ENCODE assay signal across 1 cellular context in the genomic region with DNA sequence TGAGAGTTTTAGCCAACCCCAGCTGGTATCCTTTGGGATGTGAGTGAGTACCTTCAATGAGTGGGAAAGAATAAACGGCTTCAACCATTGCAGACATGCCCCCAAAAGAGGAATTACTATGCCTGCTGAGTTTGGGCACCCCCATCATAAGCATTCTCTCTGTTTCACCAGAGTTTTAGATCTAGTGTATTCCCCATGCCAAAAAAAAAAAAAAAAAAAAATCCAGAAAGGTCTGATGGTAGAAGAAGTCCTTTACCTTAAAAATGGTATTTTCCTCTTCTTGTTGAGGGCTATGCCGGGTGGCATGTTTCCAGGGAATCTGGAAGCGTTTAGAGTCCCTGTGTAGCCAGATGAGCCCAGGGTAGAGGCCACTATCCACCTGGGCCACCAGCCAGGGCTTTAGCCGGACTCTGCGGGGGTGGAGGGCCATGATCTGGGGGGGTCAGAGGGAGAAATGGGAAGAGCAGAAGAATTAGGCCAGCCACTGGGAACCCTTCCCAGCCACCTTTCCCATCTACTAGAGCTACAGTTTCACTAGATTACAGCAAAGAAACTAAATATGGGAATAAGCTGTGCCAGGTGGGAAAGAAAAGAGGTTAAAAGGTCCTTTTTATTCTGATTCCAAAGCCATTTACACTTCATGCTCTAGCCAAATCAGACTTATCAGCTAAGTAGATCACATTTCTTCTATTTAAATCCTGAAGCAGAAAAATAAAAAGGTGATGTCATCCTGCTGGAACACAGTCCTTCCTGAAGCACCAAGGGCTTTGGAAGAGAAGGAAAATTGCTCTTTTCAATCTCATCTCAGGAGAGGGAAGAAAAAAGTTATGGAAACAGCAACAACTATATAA.
TF ChIP-seq lines count a peak whose summit lies in the region.

No MANE protein-coding gene starts in this region.

TF ChIP-seq in HepG2, 621 proteins besides CTCF, POLR2A, EP300 and RAD21:
- TF ChIP-seq, protein P1, sequence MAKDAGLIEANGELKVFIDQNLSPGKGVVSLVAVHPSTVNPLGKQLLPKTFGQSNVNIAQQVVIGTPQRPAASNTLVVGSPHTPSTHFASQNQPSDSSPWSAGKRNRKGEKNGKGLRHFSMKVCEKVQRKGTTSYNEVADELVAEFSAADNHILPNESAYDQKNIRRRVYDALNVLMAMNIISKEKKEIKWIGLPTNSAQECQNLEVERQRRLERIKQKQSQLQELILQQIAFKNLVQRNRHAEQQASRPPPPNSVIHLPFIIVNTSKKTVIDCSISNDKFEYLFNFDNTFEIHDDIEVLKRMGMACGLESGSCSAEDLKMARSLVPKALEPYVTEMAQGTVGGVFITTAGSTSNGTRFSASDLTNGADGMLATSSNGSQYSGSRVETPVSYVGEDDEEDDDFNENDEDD (CRISPR knock-in tag; IDR thresholded peaks at IDR 0.05; ENCODE audit: borderline replicate concordance) = no peak
- peak; percentile 76 for TF ChIP-seq ATF7 (IDR thresholded peaks at IDR 0.05)
- no peak for TF ChIP-seq ATF7 (CRISPR knock-in tag; IDR thresholded peaks at IDR 0.05)
- TF ChIP-seq MAFG (CRISPR knock-in tag; IDR thresholded peaks at IDR 0.05) = no peak
- no peak for TF ChIP-seq BRD4 (CRISPR knock-in tag; IDR thresholded peaks at IDR 0.05)
- TF ChIP-seq, protein P2, sequence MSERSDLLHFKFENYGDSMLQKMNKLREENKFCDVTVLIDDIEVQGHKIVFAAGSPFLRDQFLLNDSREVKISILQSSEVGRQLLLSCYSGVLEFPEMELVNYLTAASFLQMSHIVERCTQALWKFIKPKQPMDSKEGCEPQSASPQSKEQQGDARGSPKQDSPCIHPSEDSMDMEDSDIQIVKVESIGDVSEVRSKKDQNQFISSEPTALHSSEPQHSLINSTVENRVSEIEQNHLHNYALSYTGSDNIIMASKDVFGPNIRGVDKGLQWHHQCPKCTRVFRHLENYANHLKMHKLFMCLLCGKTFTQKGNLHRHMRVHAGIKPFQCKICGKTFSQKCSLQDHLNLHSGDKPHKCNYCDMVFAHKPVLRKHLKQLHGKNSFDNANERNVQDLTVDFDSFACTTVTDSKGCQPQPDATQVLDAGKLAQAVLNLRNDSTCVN (CRISPR knock-in tag; IDR thresholded peaks at IDR 0.05; ENCODE audit: borderline replicate concordance) = no peak
- no peak for TF ChIP-seq MBNL3 (CRISPR knock-in tag; conservative IDR thresholded peaks at IDR 0.05)
